Comparison of ENCODE assay signal across 8 cellular contexts in genomic region chr2:219684721-219685689, GRCh38.
A peak's percentile ranks its signal among the peaks of the same experiment; 100 is the strongest.
DNase-seq lines count a peak whose midpoint lies in the region; ATAC-seq lines count a peak whose summit lies in the region.

No MANE protein-coding gene starts in this region.

- ATAC-seq in GM19025 (IDR thresholded peaks at IDR 0.05; ENCODE audit: low read depth, unreplicated experiment) (peak; percentile 99), HG03095 (IDR thresholded peaks at IDR 0.05; ENCODE audit: unreplicated experiment) (peak; percentile 98)

- H3K4me3 Mint-ChIP-seq in activated T-cell treated with anti-CD3 and anti-CD28 coated beads, Interleukin-2, amount 50 U/mL, for 24 hours = peak overlapping the region; percentile 68

- H3K4me1 Mint-ChIP-seq in activated T-cell treated with anti-CD3 and anti-CD28 coated beads, Interleukin-2, amount 50 U/mL, for 24 hours (ENCODE audit: low read depth) = peaks cover 8% of the 10 kb centered on the region

- no peaks in the 10 kb centered on the region for H3K36me3 Mint-ChIP-seq in activated T-cell treated with anti-CD3 and anti-CD28 coated beads, Interleukin-2, amount 50 U/mL, for 24 hours (ENCODE audit: low read depth)

- H3K27me3 Mint-ChIP-seq in activated T-cell treated with anti-CD3 and anti-CD28 coated beads, Interleukin-2, amount 50 U/mL, for 24 hours = peaks cover 33% of the 10 kb centered on the region

- peak; percentile 56 for DNase-seq in AG08396 (ENCODE audit: low spot score)
- DNase-seq in NCI-H345 (lab: John Stamatoyannopoulos, UW) = peak; percentile 92
- DNase-seq in activated T-cell treated with anti-CD3 and anti-CD28 coated beads, Interleukin-2, amount 50 U/mL, for 24 hours = peak; percentile 54
- DNase-seq in globus pallidus (ENCODE audit: low spot score) = peak; percentile 23
- DNase-seq in putamen (ENCODE audit: low spot score) = peak; percentile 43
- DNase-seq in DMS114 treated with DMSO at 0.1 percent for 48 hours (lab: John Stamatoyannopoulos, UW; ENCODE audit: unreplicated experiment) = no peak

- no peak overlapping the region for H3K27ac Mint-ChIP-seq in activated T-cell treated with anti-CD3 and anti-CD28 coated beads, Interleukin-2, amount 50 U/mL, for 24 hours

- peaks cover 2% of the 10 kb centered on the region for H3K9me3 Mint-ChIP-seq in activated T-cell treated with anti-CD3 and anti-CD28 coated beads, Interleukin-2, amount 50 U/mL, for 24 hours
